Comparison of ENCODE assay signal across 8 cellular contexts in genomic region chr9:129834489-129835127, GRCh38. TPM values are rescaled to one million over a fixed set of nuclear protein-coding genes. Genes with fewer than 3 reads are reported as not detected.
DNase-seq lines count a peak whose midpoint lies in the region; ATAC-seq and TF ChIP-seq lines count a peak whose summit lies in the region.

No MANE protein-coding gene starts in this region.

- H3K27ac ChIP-seq in KMS-11 (peak overlapping the region; percentile 47), gastroesophageal sphincter (peak overlapping the region; percentile 47 to 97 (median 94)), psoas muscle (peak overlapping the region; percentile 94)

- no peak for DNase-seq in CD14-positive monocyte (ENCODE audit: low spot score)
- peak; percentile 30 for DNase-seq in activated T-helper 1 cell treated with Interleukin-2 at 50 U/mL for 16 hours (ENCODE audit: low read depth)
- DNase-seq in psoas muscle, result no peak
- no peak for DNase-seq in NCI-H1436 (lab: John Stamatoyannopoulos, UW)
- no peak for DNase-seq in Ammon's horn (ENCODE audit: low spot score)

- 1 to 4% methylated on average over 10 to 14 of the region's 32 CpGs for WGBS in gastroesophageal sphincter (ENCODE audit: low coverage in 1 of 2), 2 donors
- WGBS in psoas muscle, 3 donors, result 2% methylated on average over 32 of the region's 32 CpGs

- TF ChIP-seq POLR2A in gastroesophageal sphincter (IDR thresholded peaks at IDR 0.05), result no peak

- H3K27me3 Mint-ChIP-seq in CD14-positive monocyte (ENCODE audit: low read depth in 3 of 3), result peaks cover 0 to 3% (median 1%) of the 10 kb centered on the region in 3 donors

- H3K36me3 Mint-ChIP-seq in CD14-positive monocyte, result peaks cover 34 to 45% of the 10 kb centered on the region in 2 donors

- intact Hi-C loops in CD14-positive monocyte (cut with micrococcal nuclease) (loop anchor here in 1 of 2 donors (5.0 kb wide), 1 partner anchor 32 kb away; the partner anchor contains the start of gene TOR1B), psoas muscle (cut with DNase I) (no loop called here)

- TF ChIP-seq CTCF in CD14-positive monocyte (IDR thresholded peaks at IDR 0.05) (no peak), KMS-11 (conservative IDR thresholded peaks at IDR 0.05; ENCODE audit: low read depth, low read length) (no peak), gastroesophageal sphincter (IDR thresholded peaks at IDR 0.05) (no peak), psoas muscle (IDR thresholded peaks at IDR 0.05) (no peak)

- H3K4me3 ChIP-seq in KMS-11 (IDR thresholded peaks at IDR 0.05; ENCODE audit: insufficient read depth, low read depth, low read length), result no peak overlapping the region
- H3K4me3 ChIP-seq in gastroesophageal sphincter, result peak overlapping the region; percentile 82 to 99
- H3K4me3 ChIP-seq in psoas muscle, result peak overlapping the region; percentile 90

- H3K27me3 ChIP-seq in KMS-11 (ENCODE audit: insufficient read depth, low read depth), result no peaks in the 10 kb centered on the region
- H3K27me3 ChIP-seq in gastroesophageal sphincter, result no peaks in the 10 kb centered on the region
- no peaks in the 10 kb centered on the region for H3K27me3 ChIP-seq in psoas muscle (ENCODE audit: insufficient read depth in 3 of 3, low read length in 2 of 3)

- H3K9me3 Mint-ChIP-seq in CD14-positive monocyte, result no peaks in the 10 kb centered on the region

- H3K9me3 ChIP-seq in gastroesophageal sphincter (no peaks in the 10 kb centered on the region), psoas muscle (no peaks in the 10 kb centered on the region)

- H3K36me3 ChIP-seq in KMS-11 (ENCODE audit: insufficient read depth), result no peaks in the 10 kb centered on the region; the same call in 1 of the 2 replicates
- H3K36me3 ChIP-seq in gastroesophageal sphincter, result peaks cover 0 to 52% of the 10 kb centered on the region in 2 donors
- H3K36me3 ChIP-seq in psoas muscle (ENCODE audit: insufficient read depth in 1 of 2, low read depth in 1 of 2), result peaks cover 4 to 56% of the 10 kb centered on the region in 2 donors

- H3K4me3 Mint-ChIP-seq in CD14-positive monocyte, result peak overlapping the region; percentile 97 to 98

- H3K4me1 Mint-ChIP-seq in CD14-positive monocyte, result peaks cover 32% of the 10 kb centered on the region

- peak overlapping the region; percentile 95 to 98 (median 97) for H3K27ac Mint-ChIP-seq in CD14-positive monocyte

- peak overlapping the region; percentile 67 for H3K9ac ChIP-seq in KMS-11

- no peak for TF ChIP-seq EP300 in gastroesophageal sphincter (IDR thresholded peaks at IDR 0.05)

- H3K79me2 ChIP-seq in KMS-11 (ENCODE audit: insufficient read depth, low read depth), result peaks cover 20% of the 10 kb centered on the region; the same call in 1 of the 2 replicates

- H2AFZ ChIP-seq in KMS-11 (ENCODE audit: low read depth), result peak overlapping the region; percentile 97

- H3K4me1 ChIP-seq in KMS-11 (ENCODE audit: low read depth, poor library complexity, severe bottlenecking), result peaks cover 12% of the 10 kb centered on the region
- peaks cover 0 to 57% (median 21%) of the 10 kb centered on the region in 3 donors for H3K4me1 ChIP-seq in gastroesophageal sphincter
- H3K4me1 ChIP-seq in psoas muscle, result peaks cover 22% of the 10 kb centered on the region

- H4K20me1 ChIP-seq in KMS-11 (ENCODE audit: insufficient read depth), result no peaks in the 10 kb centered on the region

- peak overlapping the region; percentile 96 for H3K4me2 ChIP-seq in KMS-11

- ATAC-seq in GM21528 (IDR thresholded peaks at IDR 0.05; ENCODE audit: low FRiP score, unreplicated experiment) (peak; percentile 23), gastroesophageal sphincter (peak; percentile 21), psoas muscle (peak; percentile 1 to 38 (median 8))

RNA-seq across cellular contexts. Expression of gene C9orf78, which starts 0.5 kb away (rescaled TPM):
- polyA plus RNA-seq in CD14-positive monocyte (10 to 100 TPM; 53.3 to 82.4 TPM), psoas muscle (100 to 1,000 TPM in 1 of 3 donors, 10 to 100 TPM in 2; 73.0 to 157 (median 98.0) TPM)
- total RNA-seq in gastroesophageal sphincter (100 to 1,000 TPM in 2 of 4 donors, 10 to 100 TPM in 2; 59.9 to 113 (median 85.0) TPM), psoas muscle (10 to 100 TPM; 37.1 to 53.2 (median 44.5) TPM)

RNA-seq across cellular contexts. Expression of gene USP20, which starts 0.7 kb away (rescaled TPM):
- polyA plus RNA-seq in CD14-positive monocyte (1 to 10 TPM; 2.7 to 5.2 TPM), psoas muscle (10 to 100 TPM in 2 of 3 donors, 1 to 10 TPM in 1; 9.5 to 16.2 (median 11.1) TPM)
- total RNA-seq in gastroesophageal sphincter (10 to 100 TPM; 25.9 to 56.8 (median 33.4) TPM), psoas muscle (10 to 100 TPM; 12.6 to 18.4 (median 16.5) TPM)

RNA-seq across cellular contexts. Expression of gene TOR1A, which starts 10.7 kb away (rescaled TPM):
- polyA plus RNA-seq in CD14-positive monocyte, result 10 to 100 TPM; 89.6 to 95.3 TPM
- 10 to 100 TPM; 33.9 to 45.9 (median 38.2) TPM for total RNA-seq in gastroesophageal sphincter
- total RNA-seq in psoas muscle, result 10 to 100 TPM; 10.4 to 18.5 (median 12.9) TPM
- polyA plus RNA-seq in psoas muscle, result 10 to 100 TPM; 17.9 to 25.4 (median 24.0) TPM

RNA-seq across cellular contexts. Expression of gene TOR1B, which starts 31.6 kb away (rescaled TPM):
- 10 to 100 TPM; 15.8 to 18.0 TPM for polyA plus RNA-seq in CD14-positive monocyte
- 10 to 100 TPM; 17.5 to 55.4 (median 33.8) TPM for total RNA-seq in gastroesophageal sphincter
- total RNA-seq in psoas muscle, result 10 to 100 TPM; 13.5 to 15.9 (median 14.3) TPM
- 10 to 100 TPM; 13.0 to 30.1 (median 15.9) TPM for polyA plus RNA-seq in psoas muscle
